Comparison of ENCODE assay signal across 25 cellular contexts in genomic region chr6:148401581-148401980, GRCh38. TPM values are rescaled to one million over a fixed set of nuclear protein-coding genes. Genes with fewer than 3 reads are reported as not detected.
A peak's percentile ranks its signal among the peaks of the same experiment; 100 is the strongest.
DNase-seq lines count a peak whose midpoint lies in the region; ATAC-seq and TF ChIP-seq lines count a peak whose summit lies in the region.
"Had no signal": no experiment of that assay in that cellular context is flagged by ENCODE, and none has a peak within 500 bp of the region (broad histone marks: within the 10 kb centered on the region; RNA-seq: fewer than 3 reads in every experiment).

No MANE protein-coding gene starts in this region.

- TF ChIP-seq RAD21 in SK-N-SH (IDR thresholded peaks at IDR 0.05; ENCODE audit: low read length), result no peak

- POLR2A ChIA-PET in SK-N-SH (lab: Yijun Ruan, JAX) (no interaction called here), OCI-LY7 (lab: Charles Lee) (interaction anchor here (1.0 kb wide), 1 partner anchor 15 kb away, joined by 8 read pairs; no protein-coding TSS in a partner anchor)

- H3F3A ChIP-seq in SK-N-SH (replicated peaks; ENCODE audit: insufficient read depth), result peaks cover 14% of the 10 kb centered on the region

- WGBS in SK-N-SH (ENCODE audit: low lambda C conversion rate), result 51% methylated on average over 4 of the region's 4 CpGs

- H3K9me3 ChIP-seq in left ventricle myocardium inferior (replicated peaks), result no peaks in the 10 kb centered on the region
- H3K9me3 ChIP-seq in SK-N-SH, result no peaks in the 10 kb centered on the region
- H3K9me3 ChIP-seq in OCI-LY7 (ENCODE audit: low read length), result no peaks in the 10 kb centered on the region
- H3K9me3 ChIP-seq: BLaER1 treated with 17β-estradiol and CSF1 and Interleukin-3, amounts not matched to agents 10 nM and 100 nM had no signal

- H3K36me3 ChIP-seq in left ventricle myocardium inferior, result no peaks in the 10 kb centered on the region
- H3K36me3 ChIP-seq in SK-N-SH (replicated peaks in 1 of 2; ENCODE audit: control insufficient read depth in 1 of 2, insufficient read depth in 2 of 2, low read length in 1 of 2), result peaks cover 0 to 18% of the 10 kb centered on the region in 2 experiments
- H3K36me3 ChIP-seq in OCI-LY7 (ENCODE audit: insufficient read depth, low read length), result no peaks in the 10 kb centered on the region
- H3K36me3 ChIP-seq: BLaER1 treated with 17β-estradiol and CSF1 and Interleukin-3, amounts not matched to agents 10 nM and 100 nM had no signal

- CTCF ChIA-PET in SK-N-SH (lab: Yijun Ruan, JAX), result no interaction called here
- CTCF ChIA-PET in OCI-LY7 (lab: Charles Lee; ENCODE audit: unreplicated experiment), result no interaction called here

- H2AFZ ChIP-seq in SK-N-SH (ENCODE audit: low read depth) (no peak overlapping the region), OCI-LY7 (ENCODE audit: low read length) (no peak overlapping the region)

- H3K4me3 ChIP-seq in left ventricle myocardium inferior (no peak overlapping the region), SK-N-SH (ENCODE audit: low read depth in 2 of 2, low read length in 1 of 2) (no peak overlapping the region), OCI-LY7 (ENCODE audit: low read depth, low read length, poor library complexity, severe bottlenecking) (no peak overlapping the region)
- H3K4me3 ChIP-seq: BLaER1 treated with 17β-estradiol and CSF1 and Interleukin-3, amounts not matched to agents 10 nM and 100 nM; SK-N-MC had no signal

- H3K4me2 ChIP-seq in SK-N-SH (no peak overlapping the region), OCI-LY7 (ENCODE audit: low read length) (no peak overlapping the region)
- H3K4me2 ChIP-seq: BLaER1 treated with 17β-estradiol and CSF1 and Interleukin-3, amounts not matched to agents 10 nM and 100 nM; KMS-11 had no signal

- peaks cover 44% of the 10 kb centered on the region for H3K79me2 ChIP-seq in SK-N-SH (ENCODE audit: insufficient read depth)
- H3K79me2 ChIP-seq in OCI-LY7 (ENCODE audit: insufficient read depth, low read depth, low read length), result no peaks in the 10 kb centered on the region

- TF ChIP-seq EP300 in SK-N-SH (IDR thresholded peaks at IDR 0.05; ENCODE audit: borderline replicate concordance in 1 of 2, low read depth in 1 of 2, low read length in 1 of 2), result no peak

- DNase-seq in left ventricle myocardium inferior, result no peak
- no peak for DNase-seq in Right ventricle myocardium superior
- DNase-seq in foreskin melanocyte, result peak; percentile 26
- no peak for DNase-seq in substantia nigra (lab: John Stamatoyannopoulos, UW)
- no peak for DNase-seq in SK-N-SH
- no peak for DNase-seq in OCI-LY7 (ENCODE audit: low spot score)
- DNase-seq in NOMO-1 treated with dmso at 0.1 percent for 144 hours (lab: John Stamatoyannopoulos, UW; ENCODE audit: unreplicated experiment), result no peak
- DNase-seq: AML-193; CD4-positive, alpha-beta T cell; COR-L47; DMS79 treated with DMSO at 0.1 percent for 48 hours; GF-D8; MM.1S; NCI-H2029; NCI-H446; NCI-H524 treated with DMSO at 0.1 percent for 48 hours; NCI-H774; RPMI8226; SHP77 had no signal

- H3K4me1 ChIP-seq in left ventricle myocardium inferior, result peaks cover 92% of the 10 kb centered on the region
- peaks cover 0 to 14% of the 10 kb centered on the region in 2 experiments; a peak in 2 of 4 replicates for H3K4me1 ChIP-seq in SK-N-SH (ENCODE audit: control insufficient read depth in 1 of 2, insufficient read depth in 2 of 2, low read depth in 1 of 2, low read length in 1 of 2)
- H3K4me1 ChIP-seq in OCI-LY7 (ENCODE audit: insufficient read depth, low read length, poor library complexity, severe bottlenecking), result no peaks in the 10 kb centered on the region

- TF ChIP-seq CTCF in left ventricle myocardium inferior (IDR thresholded peaks at IDR 0.05; ENCODE audit: borderline replicate concordance) (no peak), SK-N-SH (IDR thresholded peaks at IDR 0.05) (no peak), OCI-LY7 (conservative IDR thresholded peaks at IDR 0.05; ENCODE audit: low read length) (no peak)

- no peak overlapping the region for H3K9ac ChIP-seq in SK-N-SH
- H3K9ac ChIP-seq: BLaER1 treated with 17β-estradiol and CSF1 and Interleukin-3, amounts not matched to agents 10 nM and 100 nM; KMS-11 had no signal

- H4K20me1 ChIP-seq in SK-N-SH (ENCODE audit: insufficient read depth) (no peaks in the 10 kb centered on the region), OCI-LY7 (ENCODE audit: insufficient read depth, low read length) (no peaks in the 10 kb centered on the region)

- no TSS peak for BruUV-seq in OCI-LY7 (replicated peaks; lab: Mats Ljungman, UMichigan)

- ATAC-seq in Right ventricle myocardium superior (ENCODE audit: poor library complexity), result no peak
- ATAC-seq: HCT116 had no signal

- intact Hi-C loops in left ventricle myocardium inferior (cut with micrococcal nuclease) (no loop called here), Right ventricle myocardium superior (cut with DNase I) (no loop called here), OCI-LY7 (cut with micrococcal nuclease; ENCODE audit: unreplicated experiment) (no loop called here)

- H3K9me2 ChIP-seq in SK-N-SH, result no peaks in the 10 kb centered on the region
- H3K9me2 ChIP-seq in OCI-LY7 (ENCODE audit: insufficient read depth, low read length), result no peaks in the 10 kb centered on the region

- H3K27ac ChIP-seq in left ventricle myocardium inferior (replicated peaks), result peak overlapping the region; percentile 81
- peak overlapping the region; percentile 47 for H3K27ac ChIP-seq in cingulate gyrus (ENCODE audit: low read depth, low read length)
- peak overlapping the region; percentile 36 for H3K27ac ChIP-seq in substantia nigra (ENCODE audit: low read depth, low read length, poor library complexity, severe bottlenecking)
- H3K27ac ChIP-seq in SK-N-SH (ENCODE audit: low read depth in 2 of 2, low read length in 1 of 2), result no peak overlapping the region
- no peak overlapping the region for H3K27ac ChIP-seq in OCI-LY7 (ENCODE audit: low read depth, low read length, poor library complexity, severe bottlenecking)
- H3K27ac ChIP-seq: BLaER1 treated with 17β-estradiol and CSF1 and Interleukin-3, amounts not matched to agents 10 nM and 100 nM; HL-60; KMS-11; SK-N-MC had no signal

- H3K27me3 ChIP-seq in left ventricle myocardium inferior (ENCODE audit: low read depth), result no peaks in the 10 kb centered on the region
- H3K27me3 ChIP-seq in SK-N-SH (ENCODE audit: insufficient read depth), result no peaks in the 10 kb centered on the region
- H3K27me3 ChIP-seq: BLaER1 treated with 17β-estradiol and CSF1 and Interleukin-3, amounts not matched to agents 10 nM and 100 nM had no signal

TF ChIP-seq in SK-N-SH, 30 proteins besides CTCF, POLR2A, EP300 and RAD21:
- TF ChIP-seq MEF2A (IDR thresholded peaks at IDR 0.05; ENCODE audit: borderline replicate concordance, low read depth) (no peak), MXI1 (IDR thresholded peaks at IDR 0.05; ENCODE audit: low read depth, low read length) (no peak), CHD2 (IDR thresholded peaks at IDR 0.05; ENCODE audit: low read length, partially characterized antibody) (no peak), POLR2AphosphoS5 (IDR thresholded peaks at IDR 0.05; ENCODE audit: low read depth, low read length) (no peak), RFX5 (IDR thresholded peaks at IDR 0.05; ENCODE audit: low read length) (no peak), TCF12 (IDR thresholded peaks at IDR 0.05) (no peak), ZBTB33 (IDR thresholded peaks at IDR 0.05; ENCODE audit: borderline replicate concordance, low read depth) (no peak), JUND (IDR thresholded peaks at IDR 0.05) (no peak), FOXM1 (IDR thresholded peaks at IDR 0.05; ENCODE audit: low read depth) (no peak), SMC3 (IDR thresholded peaks at IDR 0.05; ENCODE audit: low read depth, low read length) (no peak), NFIC (IDR thresholded peaks at IDR 0.05; ENCODE audit: borderline replicate concordance) (no peak), GABPA (IDR thresholded peaks at IDR 0.05; ENCODE audit: low read depth) (no peak)

RNA-seq across cellular contexts. Expression of gene SASH1, which starts 58.9 kb away (rescaled TPM):
- total RNA-seq in left ventricle myocardium inferior (22.5 TPM), Right ventricle myocardium superior (35.8 TPM), OCI-LY7 (2022) (not detected in 2 replicates)
- 15.5 and 19.8 TPM in 2 replicates for polyA plus RNA-seq in SK-N-SH (2012; rRNA removed)
- polyA plus RNA-seq in SK-N-SH (2012; cell fraction: cytosol; rRNA removed), result 15.9 and 17.7 TPM in 2 replicates
- polyA plus RNA-seq in SK-N-SH (2012; cell fraction: nucleus; rRNA removed), result 30.4 and 40.1 TPM in 2 replicates
- total RNA-seq in OCI-LY7 (2014; rRNA removed; shearing (Covaris generic)), result not detected in 2 replicates

Comparison
In these comparisons a context has a peak if more than half of its experiments do, and no peak if none do; other contexts are left out.
1. H3K27ac ChIP-seq: peak in left ventricle myocardium inferior (single experiment), cingulate gyrus (single experiment) and substantia nigra (single experiment); none in SK-N-SH (0 of 2) and OCI-LY7 (single experiment).
2. RNA of gene SASH1, which starts 58.9 kb away (total RNA-seq): 35.8 TPM in Right ventricle myocardium superior (single experiment) and 22.5 TPM in left ventricle myocardium inferior (single experiment); not detected in OCI-LY7; every median in the first group is over 10 times any median in the second.